Comparison of ENCODE assay signal across 1 cellular context in the genomic region with DNA sequence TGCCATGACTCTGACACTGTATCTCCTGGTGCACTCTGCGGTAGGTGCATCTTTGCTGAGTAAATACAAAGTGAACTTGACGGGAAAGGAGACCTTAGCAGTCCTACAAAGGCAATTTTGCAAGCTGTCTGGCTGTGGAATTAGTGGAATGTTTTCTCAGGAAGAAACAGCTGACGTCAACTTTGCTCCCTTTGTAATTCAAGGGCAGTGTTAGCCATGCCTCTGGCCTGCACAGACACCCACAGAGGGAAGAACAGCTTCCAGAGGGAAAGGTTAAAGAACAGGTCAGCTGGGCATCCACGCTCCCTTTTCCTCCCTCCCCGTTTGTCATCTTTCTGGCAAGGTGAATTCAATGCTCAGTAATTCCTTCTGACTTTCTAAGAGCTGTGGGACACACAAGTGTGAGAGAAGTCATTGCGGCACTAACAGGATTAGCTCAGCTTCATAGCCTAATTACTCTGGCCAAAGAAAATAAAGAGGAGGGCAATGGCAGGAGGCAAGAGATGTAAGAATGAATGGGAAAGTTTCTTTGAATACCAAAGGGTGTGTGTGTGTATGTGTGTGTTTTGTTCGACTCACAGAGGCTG.
TF ChIP-seq lines count a peak whose summit lies in the region.

No MANE protein-coding gene starts in this region.

TF ChIP-seq in H1, 55 proteins besides CTCF, POLR2A, EP300 and RAD21 (continued from another document):
- TF ChIP-seq, protein P1, sequence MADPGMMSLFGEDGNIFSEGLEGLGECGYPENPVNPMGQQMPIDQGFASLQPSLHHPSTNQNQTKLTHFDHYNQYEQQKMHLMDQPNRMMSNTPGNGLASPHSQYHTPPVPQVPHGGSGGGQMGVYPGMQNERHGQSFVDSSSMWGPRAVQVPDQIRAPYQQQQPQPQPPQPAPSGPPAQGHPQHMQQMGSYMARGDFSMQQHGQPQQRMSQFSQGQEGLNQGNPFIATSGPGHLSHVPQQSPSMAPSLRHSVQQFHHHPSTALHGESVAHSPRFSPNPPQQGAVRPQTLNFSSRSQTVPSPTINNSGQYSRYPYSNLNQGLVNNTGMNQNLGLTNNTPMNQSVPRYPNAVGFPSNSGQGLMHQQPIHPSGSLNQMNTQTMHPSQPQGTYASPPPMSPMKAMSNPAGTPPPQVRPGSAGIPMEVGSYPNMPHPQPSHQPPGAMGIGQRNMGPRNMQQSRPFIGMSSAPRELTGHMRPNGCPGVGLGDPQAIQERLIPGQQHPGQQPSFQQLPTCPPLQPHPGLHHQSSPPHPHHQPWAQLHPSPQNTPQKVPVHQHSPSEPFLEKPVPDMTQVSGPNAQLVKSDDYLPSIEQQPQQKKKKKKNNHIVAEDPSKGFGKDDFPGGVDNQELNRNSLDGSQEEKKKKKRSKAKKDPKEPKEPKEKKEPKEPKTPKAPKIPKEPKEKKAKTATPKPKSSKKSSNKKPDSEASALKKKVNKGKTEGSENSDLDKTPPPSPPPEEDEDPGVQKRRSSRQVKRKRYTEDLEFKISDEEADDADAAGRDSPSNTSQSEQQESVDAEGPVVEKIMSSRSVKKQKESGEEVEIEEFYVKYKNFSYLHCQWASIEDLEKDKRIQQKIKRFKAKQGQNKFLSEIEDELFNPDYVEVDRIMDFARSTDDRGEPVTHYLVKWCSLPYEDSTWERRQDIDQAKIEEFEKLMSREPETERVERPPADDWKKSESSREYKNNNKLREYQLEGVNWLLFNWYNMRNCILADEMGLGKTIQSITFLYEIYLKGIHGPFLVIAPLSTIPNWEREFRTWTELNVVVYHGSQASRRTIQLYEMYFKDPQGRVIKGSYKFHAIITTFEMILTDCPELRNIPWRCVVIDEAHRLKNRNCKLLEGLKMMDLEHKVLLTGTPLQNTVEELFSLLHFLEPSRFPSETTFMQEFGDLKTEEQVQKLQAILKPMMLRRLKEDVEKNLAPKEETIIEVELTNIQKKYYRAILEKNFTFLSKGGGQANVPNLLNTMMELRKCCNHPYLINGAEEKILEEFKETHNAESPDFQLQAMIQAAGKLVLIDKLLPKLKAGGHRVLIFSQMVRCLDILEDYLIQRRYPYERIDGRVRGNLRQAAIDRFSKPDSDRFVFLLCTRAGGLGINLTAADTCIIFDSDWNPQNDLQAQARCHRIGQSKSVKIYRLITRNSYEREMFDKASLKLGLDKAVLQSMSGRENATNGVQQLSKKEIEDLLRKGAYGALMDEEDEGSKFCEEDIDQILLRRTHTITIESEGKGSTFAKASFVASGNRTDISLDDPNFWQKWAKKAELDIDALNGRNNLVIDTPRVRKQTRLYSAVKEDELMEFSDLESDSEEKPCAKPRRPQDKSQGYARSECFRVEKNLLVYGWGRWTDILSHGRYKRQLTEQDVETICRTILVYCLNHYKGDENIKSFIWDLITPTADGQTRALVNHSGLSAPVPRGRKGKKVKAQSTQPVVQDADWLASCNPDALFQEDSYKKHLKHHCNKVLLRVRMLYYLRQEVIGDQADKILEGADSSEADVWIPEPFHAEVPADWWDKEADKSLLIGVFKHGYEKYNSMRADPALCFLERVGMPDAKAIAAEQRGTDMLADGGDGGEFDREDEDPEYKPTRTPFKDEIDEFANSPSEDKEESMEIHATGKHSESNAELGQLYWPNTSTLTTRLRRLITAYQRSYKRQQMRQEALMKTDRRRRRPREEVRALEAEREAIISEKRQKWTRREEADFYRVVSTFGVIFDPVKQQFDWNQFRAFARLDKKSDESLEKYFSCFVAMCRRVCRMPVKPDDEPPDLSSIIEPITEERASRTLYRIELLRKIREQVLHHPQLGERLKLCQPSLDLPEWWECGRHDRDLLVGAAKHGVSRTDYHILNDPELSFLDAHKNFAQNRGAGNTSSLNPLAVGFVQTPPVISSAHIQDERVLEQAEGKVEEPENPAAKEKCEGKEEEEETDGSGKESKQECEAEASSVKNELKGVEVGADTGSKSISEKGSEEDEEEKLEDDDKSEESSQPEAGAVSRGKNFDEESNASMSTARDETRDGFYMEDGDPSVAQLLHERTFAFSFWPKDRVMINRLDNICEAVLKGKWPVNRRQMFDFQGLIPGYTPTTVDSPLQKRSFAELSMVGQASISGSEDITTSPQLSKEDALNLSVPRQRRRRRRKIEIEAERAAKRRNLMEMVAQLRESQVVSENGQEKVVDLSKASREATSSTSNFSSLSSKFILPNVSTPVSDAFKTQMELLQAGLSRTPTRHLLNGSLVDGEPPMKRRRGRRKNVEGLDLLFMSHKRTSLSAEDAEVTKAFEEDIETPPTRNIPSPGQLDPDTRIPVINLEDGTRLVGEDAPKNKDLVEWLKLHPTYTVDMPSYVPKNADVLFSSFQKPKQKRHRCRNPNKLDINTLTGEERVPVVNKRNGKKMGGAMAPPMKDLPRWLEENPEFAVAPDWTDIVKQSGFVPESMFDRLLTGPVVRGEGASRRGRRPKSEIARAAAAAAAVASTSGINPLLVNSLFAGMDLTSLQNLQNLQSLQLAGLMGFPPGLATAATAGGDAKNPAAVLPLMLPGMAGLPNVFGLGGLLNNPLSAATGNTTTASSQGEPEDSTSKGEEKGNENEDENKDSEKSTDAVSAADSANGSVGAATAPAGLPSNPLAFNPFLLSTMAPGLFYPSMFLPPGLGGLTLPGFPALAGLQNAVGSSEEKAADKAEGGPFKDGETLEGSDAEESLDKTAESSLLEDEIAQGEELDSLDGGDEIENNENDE (IDR thresholded peaks at IDR 0.05; ENCODE audit: insufficient replicate concordance, low read length): no peak
- no peak for TF ChIP-seq KDM1A (IDR thresholded peaks at IDR 0.05; ENCODE audit: borderline replicate concordance, low read length)
- TF ChIP-seq EZH2 (IDR thresholded peaks at IDR 0.05; ENCODE audit: low read depth, low read length, severe bottlenecking): no peak
- TF ChIP-seq POU5F1 (IDR thresholded peaks at IDR 0.05; ENCODE audit: low read depth, low read length): no peak
- TF ChIP-seq TCF12 (IDR thresholded peaks at IDR 0.05; ENCODE audit: low read depth, low read length): no peak
- no peak for TF ChIP-seq USF2 (IDR thresholded peaks at IDR 0.05; ENCODE audit: low read length)
- no peak for TF ChIP-seq KDM5A (IDR thresholded peaks at IDR 0.05; ENCODE audit: low read length)
- peak; percentile 54; the same call in 1 of the 2 replicates for TF ChIP-seq CREB1 (IDR thresholded peaks at IDR 0.05)
- no peak for TF ChIP-seq MAFK (IDR thresholded peaks at IDR 0.05; ENCODE audit: low read depth, low read length)
- TF ChIP-seq RFX5 (IDR thresholded peaks at IDR 0.05; ENCODE audit: borderline replicate concordance, low read depth, low read length): no peak
